Comparison of ENCODE assay signal across 1 cellular context in the genomic region with DNA sequence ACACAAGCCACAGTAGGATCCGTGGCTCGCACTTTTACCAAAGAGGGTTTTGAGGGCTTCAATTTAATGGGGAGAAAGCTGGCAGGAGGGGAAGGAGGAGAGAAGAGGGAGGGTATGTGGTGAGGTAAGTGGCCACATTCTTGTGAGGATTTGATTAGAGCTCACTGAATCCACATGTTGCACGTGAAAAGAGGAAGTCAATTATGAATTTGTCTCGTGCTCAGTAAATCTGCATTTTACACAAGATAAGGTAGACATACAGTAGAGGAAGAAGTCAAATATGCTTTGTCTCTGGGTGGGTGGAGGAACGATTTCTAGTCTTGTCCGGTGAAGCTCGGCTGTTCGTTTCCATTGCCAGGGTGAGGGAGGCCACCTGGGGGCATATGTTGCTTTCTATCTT.
TF ChIP-seq lines count a peak whose summit lies in the region.

No MANE protein-coding gene starts in this region.

TF ChIP-seq in K562, 482 proteins besides CTCF, POLR2A, EP300 and RAD21 (continued from another document and continues in another):
- TF ChIP-seq, protein P1, sequence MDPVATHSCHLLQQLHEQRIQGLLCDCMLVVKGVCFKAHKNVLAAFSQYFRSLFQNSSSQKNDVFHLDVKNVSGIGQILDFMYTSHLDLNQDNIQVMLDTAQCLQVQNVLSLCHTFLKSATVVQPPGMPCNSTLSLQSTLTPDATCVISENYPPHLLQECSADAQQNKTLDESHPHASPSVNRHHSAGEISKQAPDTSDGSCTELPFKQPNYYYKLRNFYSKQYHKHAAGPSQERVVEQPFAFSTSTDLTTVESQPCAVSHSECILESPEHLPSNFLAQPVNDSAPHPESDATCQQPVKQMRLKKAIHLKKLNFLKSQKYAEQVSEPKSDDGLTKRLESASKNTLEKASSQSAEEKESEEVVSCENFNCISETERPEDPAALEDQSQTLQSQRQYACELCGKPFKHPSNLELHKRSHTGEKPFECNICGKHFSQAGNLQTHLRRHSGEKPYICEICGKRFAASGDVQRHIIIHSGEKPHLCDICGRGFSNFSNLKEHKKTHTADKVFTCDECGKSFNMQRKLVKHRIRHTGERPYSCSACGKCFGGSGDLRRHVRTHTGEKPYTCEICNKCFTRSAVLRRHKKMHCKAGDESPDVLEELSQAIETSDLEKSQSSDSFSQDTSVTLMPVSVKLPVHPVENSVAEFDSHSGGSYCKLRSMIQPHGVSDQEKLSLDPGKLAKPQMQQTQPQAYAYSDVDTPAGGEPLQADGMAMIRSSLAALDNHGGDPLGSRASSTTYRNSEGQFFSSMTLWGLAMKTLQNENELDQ (CRISPR knock-in tag; IDR thresholded peaks at IDR 0.05; ENCODE audit: borderline replicate concordance), result no peak
- no peak for TF ChIP-seq RBM15 (IDR thresholded peaks at IDR 0.05; ENCODE audit: insufficient read depth, low read length)
- no peak for TF ChIP-seq HDAC3 (IDR thresholded peaks at IDR 0.05; ENCODE audit: borderline replicate concordance, partially characterized antibody)
- no peak for TF ChIP-seq ZKSCAN8 (CRISPR knock-in tag; IDR thresholded peaks at IDR 0.05)
- 0 out of 2 replicates have a peak, but pooled peaks have one; percentile 14 for TF ChIP-seq CREM (IDR thresholded peaks at IDR 0.05; ENCODE audit: low read depth)
- no peak for TF ChIP-seq KLF16 (IDR thresholded peaks at IDR 0.05)
- no peak for TF ChIP-seq MEF2D (tag; conservative IDR thresholded peaks at IDR 0.05; ENCODE audit: low read depth)
- TF ChIP-seq RBM14 (IDR thresholded peaks at IDR 0.05; ENCODE audit: borderline replicate concordance, insufficient read depth, low read depth, low read length), result no peak
- no peak for TF ChIP-seq CXXC5 (CRISPR knock-in tag; IDR thresholded peaks at IDR 0.05)
- TF ChIP-seq SOX6 (IDR thresholded peaks at IDR 0.05), result peak; percentile 79
- no peak for TF ChIP-seq EWSR1 (IDR thresholded peaks at IDR 0.05; ENCODE audit: borderline replicate concordance, low read depth, partially characterized antibody)
- TF ChIP-seq BRD4 (IDR thresholded peaks at IDR 0.05), result no peak
- no peak for TF ChIP-seq FOSL1 (tag; conservative IDR thresholded peaks at IDR 0.05)
- TF ChIP-seq, protein P2, sequence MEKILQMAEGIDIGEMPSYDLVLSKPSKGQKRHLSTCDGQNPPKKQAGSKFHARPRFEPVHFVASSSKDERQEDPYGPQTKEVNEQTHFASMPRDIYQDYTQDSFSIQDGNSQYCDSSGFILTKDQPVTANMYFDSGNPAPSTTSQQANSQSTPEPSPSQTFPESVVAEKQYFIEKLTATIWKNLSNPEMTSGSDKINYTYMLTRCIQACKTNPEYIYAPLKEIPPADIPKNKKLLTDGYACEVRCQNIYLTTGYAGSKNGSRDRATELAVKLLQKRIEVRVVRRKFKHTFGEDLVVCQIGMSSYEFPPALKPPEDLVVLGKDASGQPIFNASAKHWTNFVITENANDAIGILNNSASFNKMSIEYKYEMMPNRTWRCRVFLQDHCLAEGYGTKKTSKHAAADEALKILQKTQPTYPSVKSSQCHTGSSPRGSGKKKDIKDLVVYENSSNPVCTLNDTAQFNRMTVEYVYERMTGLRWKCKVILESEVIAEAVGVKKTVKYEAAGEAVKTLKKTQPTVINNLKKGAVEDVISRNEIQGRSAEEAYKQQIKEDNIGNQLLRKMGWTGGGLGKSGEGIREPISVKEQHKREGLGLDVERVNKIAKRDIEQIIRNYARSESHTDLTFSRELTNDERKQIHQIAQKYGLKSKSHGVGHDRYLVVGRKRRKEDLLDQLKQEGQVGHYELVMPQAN (IDR thresholded peaks at IDR 0.05; ENCODE audit: borderline replicate concordance), result no peak
- TF ChIP-seq KDM4B (IDR thresholded peaks at IDR 0.05; ENCODE audit: borderline replicate concordance in 2 of 2, low read depth in 1 of 2), result no peak
- no peak for TF ChIP-seq ZNF212 (CRISPR knock-in tag; IDR thresholded peaks at IDR 0.05)
- no peak for TF ChIP-seq ARHGAP35 (IDR thresholded peaks at IDR 0.05; ENCODE audit: partially characterized antibody)
- TF ChIP-seq NFE2L1 (tag; IDR thresholded peaks at IDR 0.05; ENCODE audit: borderline replicate concordance, low read depth), result no peak
- TF ChIP-seq, protein P3, sequence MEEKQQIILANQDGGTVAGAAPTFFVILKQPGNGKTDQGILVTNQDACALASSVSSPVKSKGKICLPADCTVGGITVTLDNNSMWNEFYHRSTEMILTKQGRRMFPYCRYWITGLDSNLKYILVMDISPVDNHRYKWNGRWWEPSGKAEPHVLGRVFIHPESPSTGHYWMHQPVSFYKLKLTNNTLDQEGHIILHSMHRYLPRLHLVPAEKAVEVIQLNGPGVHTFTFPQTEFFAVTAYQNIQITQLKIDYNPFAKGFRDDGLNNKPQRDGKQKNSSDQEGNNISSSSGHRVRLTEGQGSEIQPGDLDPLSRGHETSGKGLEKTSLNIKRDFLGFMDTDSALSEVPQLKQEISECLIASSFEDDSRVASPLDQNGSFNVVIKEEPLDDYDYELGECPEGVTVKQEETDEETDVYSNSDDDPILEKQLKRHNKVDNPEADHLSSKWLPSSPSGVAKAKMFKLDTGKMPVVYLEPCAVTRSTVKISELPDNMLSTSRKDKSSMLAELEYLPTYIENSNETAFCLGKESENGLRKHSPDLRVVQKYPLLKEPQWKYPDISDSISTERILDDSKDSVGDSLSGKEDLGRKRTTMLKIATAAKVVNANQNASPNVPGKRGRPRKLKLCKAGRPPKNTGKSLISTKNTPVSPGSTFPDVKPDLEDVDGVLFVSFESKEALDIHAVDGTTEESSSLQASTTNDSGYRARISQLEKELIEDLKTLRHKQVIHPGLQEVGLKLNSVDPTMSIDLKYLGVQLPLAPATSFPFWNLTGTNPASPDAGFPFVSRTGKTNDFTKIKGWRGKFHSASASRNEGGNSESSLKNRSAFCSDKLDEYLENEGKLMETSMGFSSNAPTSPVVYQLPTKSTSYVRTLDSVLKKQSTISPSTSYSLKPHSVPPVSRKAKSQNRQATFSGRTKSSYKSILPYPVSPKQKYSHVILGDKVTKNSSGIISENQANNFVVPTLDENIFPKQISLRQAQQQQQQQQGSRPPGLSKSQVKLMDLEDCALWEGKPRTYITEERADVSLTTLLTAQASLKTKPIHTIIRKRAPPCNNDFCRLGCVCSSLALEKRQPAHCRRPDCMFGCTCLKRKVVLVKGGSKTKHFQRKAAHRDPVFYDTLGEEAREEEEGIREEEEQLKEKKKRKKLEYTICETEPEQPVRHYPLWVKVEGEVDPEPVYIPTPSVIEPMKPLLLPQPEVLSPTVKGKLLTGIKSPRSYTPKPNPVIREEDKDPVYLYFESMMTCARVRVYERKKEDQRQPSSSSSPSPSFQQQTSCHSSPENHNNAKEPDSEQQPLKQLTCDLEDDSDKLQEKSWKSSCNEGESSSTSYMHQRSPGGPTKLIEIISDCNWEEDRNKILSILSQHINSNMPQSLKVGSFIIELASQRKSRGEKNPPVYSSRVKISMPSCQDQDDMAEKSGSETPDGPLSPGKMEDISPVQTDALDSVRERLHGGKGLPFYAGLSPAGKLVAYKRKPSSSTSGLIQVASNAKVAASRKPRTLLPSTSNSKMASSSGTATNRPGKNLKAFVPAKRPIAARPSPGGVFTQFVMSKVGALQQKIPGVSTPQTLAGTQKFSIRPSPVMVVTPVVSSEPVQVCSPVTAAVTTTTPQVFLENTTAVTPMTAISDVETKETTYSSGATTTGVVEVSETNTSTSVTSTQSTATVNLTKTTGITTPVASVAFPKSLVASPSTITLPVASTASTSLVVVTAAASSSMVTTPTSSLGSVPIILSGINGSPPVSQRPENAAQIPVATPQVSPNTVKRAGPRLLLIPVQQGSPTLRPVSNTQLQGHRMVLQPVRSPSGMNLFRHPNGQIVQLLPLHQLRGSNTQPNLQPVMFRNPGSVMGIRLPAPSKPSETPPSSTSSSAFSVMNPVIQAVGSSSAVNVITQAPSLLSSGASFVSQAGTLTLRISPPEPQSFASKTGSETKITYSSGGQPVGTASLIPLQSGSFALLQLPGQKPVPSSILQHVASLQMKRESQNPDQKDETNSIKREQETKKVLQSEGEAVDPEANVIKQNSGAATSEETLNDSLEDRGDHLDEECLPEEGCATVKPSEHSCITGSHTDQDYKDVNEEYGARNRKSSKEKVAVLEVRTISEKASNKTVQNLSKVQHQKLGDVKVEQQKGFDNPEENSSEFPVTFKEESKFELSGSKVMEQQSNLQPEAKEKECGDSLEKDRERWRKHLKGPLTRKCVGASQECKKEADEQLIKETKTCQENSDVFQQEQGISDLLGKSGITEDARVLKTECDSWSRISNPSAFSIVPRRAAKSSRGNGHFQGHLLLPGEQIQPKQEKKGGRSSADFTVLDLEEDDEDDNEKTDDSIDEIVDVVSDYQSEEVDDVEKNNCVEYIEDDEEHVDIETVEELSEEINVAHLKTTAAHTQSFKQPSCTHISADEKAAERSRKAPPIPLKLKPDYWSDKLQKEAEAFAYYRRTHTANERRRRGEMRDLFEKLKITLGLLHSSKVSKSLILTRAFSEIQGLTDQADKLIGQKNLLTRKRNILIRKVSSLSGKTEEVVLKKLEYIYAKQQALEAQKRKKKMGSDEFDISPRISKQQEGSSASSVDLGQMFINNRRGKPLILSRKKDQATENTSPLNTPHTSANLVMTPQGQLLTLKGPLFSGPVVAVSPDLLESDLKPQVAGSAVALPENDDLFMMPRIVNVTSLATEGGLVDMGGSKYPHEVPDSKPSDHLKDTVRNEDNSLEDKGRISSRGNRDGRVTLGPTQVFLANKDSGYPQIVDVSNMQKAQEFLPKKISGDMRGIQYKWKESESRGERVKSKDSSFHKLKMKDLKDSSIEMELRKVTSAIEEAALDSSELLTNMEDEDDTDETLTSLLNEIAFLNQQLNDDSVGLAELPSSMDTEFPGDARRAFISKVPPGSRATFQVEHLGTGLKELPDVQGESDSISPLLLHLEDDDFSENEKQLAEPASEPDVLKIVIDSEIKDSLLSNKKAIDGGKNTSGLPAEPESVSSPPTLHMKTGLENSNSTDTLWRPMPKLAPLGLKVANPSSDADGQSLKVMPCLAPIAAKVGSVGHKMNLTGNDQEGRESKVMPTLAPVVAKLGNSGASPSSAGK (IDR thresholded peaks at IDR 0.05), result peak; percentile 70
- TF ChIP-seq KAT8 (IDR thresholded peaks at IDR 0.05; ENCODE audit: low read depth), result no peak
- TF ChIP-seq RFX1 (IDR thresholded peaks at IDR 0.05), result no peak
- TF ChIP-seq E2F3 (CRISPR knock-in tag; IDR thresholded peaks at IDR 0.05), result no peak
- TF ChIP-seq FOXK1 (CRISPR knock-in tag; IDR thresholded peaks at IDR 0.05; ENCODE audit: borderline replicate concordance), result no peak
- peak; percentile 72; the same call in 1 of the 2 replicates for TF ChIP-seq TEAD4 (IDR thresholded peaks at IDR 0.05; ENCODE audit: low read length)
- TF ChIP-seq TEAD4 (CRISPR knock-in tag; IDR thresholded peaks at IDR 0.05; ENCODE audit: borderline replicate concordance), result no peak
- TF ChIP-seq MYC (IDR thresholded peaks at IDR 0.05; ENCODE audit: low read depth, low read length), result no peak
- no peak for TF ChIP-seq MYC (CRISPR knock-in tag; IDR thresholded peaks at IDR 0.05; ENCODE audit: borderline replicate concordance, low read depth)
- TF ChIP-seq ZNF586 (CRISPR knock-in tag; conservative IDR thresholded peaks at IDR 0.05), result no peak
- no peak for TF ChIP-seq PHB (CRISPR knock-in tag; IDR thresholded peaks at IDR 0.05)
- no peak for TF ChIP-seq EGR1 (conservative IDR thresholded peaks at IDR 0.05)
- no peak; the same call in 1 of the 2 replicates for TF ChIP-seq LEF1 (IDR thresholded peaks at IDR 0.05)
- no peak for TF ChIP-seq ZNF431 (CRISPR knock-in tag; IDR thresholded peaks at IDR 0.05)
- TF ChIP-seq ZNF347 (CRISPR knock-in tag; IDR thresholded peaks at IDR 0.05; ENCODE audit: low read depth), result no peak
- no peak for TF ChIP-seq PYGO2 (tag; IDR thresholded peaks at IDR 0.05)
- TF ChIP-seq, protein P4, sequence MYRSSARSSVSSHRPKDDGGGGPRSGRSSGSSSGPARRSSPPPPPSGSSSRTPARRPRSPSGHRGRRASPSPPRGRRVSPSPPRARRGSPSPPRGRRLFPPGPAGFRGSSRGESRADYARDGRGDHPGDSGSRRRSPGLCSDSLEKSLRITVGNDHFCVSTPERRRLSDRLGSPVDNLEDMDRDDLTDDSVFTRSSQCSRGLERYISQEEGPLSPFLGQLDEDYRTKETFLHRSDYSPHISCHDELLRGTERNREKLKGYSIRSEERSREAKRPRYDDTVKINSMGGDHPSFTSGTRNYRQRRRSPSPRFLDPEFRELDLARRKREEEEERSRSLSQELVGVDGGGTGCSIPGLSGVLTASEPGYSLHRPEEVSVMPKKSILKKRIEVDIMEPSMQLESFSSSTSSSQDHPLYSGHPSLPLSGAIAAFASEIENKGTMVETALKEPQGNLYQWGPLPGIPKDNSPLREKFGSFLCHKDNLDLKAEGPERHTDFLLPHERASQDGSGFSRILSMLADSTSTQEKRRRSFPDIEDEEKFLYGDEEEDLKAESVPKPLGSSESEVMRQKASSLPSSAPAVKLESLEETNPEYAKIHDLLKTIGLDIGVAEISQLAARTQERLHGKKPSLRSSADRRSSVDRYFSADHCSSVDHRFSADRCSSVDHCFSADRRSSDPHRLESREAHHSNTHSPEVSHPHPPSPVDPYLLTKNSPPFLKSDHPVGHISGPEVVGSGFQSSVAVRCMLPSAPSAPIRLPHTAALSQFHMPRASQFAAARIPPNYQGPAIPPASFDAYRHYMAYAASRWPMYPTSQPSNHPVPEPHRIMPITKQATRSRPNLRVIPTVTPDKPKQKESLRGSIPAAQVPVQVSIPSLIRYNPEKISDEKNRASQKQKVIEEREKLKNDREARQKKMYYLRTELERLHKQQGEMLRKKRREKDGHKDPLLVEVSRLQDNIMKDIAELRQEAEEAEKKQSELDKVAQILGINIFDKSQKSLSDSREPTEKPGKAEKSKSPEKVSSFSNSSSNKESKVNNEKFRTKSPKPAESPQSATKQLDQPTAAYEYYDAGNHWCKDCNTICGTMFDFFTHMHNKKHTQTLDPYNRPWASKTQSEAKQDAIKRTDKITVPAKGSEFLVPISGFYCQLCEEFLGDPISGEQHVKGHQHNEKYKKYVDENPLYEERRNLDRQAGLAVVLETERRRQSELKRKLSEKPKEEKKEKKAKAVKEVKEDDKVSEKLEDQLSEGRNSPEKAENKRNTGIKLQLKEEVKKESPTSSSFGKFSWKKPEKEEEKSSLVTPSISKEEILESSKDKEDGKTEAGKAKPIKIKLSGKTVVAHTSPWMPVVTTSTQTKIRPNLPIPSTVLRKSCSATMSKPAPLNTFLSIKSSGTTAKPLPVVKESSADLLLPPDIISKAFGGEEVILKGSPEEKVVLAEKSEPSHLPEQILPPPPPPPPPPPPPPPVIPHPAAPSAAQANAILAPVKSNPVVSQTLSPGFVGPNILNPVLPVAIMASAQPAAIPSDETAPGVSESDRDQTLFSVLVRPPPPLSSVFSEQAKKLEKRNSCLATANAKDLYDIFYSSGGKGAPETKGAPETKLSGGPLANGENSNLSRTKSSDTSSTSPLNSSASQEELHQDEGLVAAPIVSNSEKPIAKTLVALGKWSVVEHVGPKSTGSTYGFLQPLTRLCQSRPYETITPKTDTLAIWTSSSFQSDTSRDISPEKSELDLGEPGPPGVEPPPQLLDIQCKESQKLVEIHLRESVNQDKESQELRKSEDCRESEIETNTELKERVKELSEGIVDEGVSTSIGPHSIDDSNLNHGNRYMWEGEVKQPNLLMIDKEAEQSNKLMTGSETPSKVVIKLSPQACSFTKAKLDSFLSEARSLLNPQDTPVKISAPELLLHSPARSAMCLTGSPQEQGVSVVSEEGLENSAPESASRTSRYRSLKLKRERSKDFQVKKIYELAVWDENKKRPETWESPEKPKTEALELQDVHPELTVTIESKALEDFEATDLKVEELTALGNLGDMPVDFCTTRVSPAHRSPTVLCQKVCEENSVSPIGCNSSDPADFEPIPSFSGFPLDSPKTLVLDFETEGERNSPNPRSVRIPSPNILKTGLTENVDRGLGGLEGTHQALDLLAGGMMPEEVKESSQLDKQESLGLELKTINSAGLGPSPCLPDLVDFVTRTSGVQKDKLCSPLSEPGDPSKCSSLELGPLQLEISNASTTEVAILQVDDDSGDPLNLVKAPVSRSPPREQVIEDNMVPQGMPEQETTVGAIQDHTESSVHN (IDR thresholded peaks at IDR 0.05; ENCODE audit: borderline replicate concordance in 1 of 2, low read depth in 1 of 2), result no peak
